Comparison of ENCODE assay signal across 8 cellular contexts in genomic region chr17:12665263-12666210, GRCh38. TPM values are rescaled to one million over a fixed set of nuclear protein-coding genes. Genes with fewer than 3 reads are reported as not detected.
A peak's percentile ranks its signal among the peaks of the same experiment; 100 is the strongest.
DNase-seq lines count a peak whose midpoint lies in the region; ATAC-seq and TF ChIP-seq lines count a peak whose summit lies in the region.

Gene MYOCD, plus strand, starts transcription at chr17:12665890. Its CDS starts 299 bp downstream, at chr17:12666189.

- intact Hi-C loops in CD8-positive, alpha-beta T cell (cut with DNase I, micrococcal nuclease), result no loop called here

- peak within 1 kb of the TSS; percentile 59 for H3K4me3 ChIP-seq in NT2/D1 (ENCODE audit: insufficient read length, low read depth)
- no peak within 1 kb of the TSS for H3K4me3 ChIP-seq in CD8-positive, alpha-beta T cell (ENCODE audit: low read depth, low read length)

- H3K36me3 Mint-ChIP-seq in osteocyte (ENCODE audit: unreplicated experiment), result no peaks in the 10 kb centered on the region
- H3K36me3 Mint-ChIP-seq in CD8-positive, alpha-beta T cell, result no peaks in the 10 kb centered on the region

- peaks cover 56% of the 10 kb centered on the region for H3K4me1 Mint-ChIP-seq in osteocyte (ENCODE audit: unreplicated experiment)
- no peaks in the 10 kb centered on the region for H3K4me1 Mint-ChIP-seq in CD8-positive, alpha-beta T cell (ENCODE audit: low read depth)

- no peaks in the 10 kb centered on the region for H3K4me1 ChIP-seq in NT2/D1 (ENCODE audit: insufficient read depth, insufficient read length)
- no peaks in the 10 kb centered on the region for H3K4me1 ChIP-seq in CD8-positive, alpha-beta T cell (ENCODE audit: insufficient read depth, low read length)

- no peaks in the 10 kb centered on the region for H3K36me3 ChIP-seq in NT2/D1 (ENCODE audit: insufficient read depth, insufficient read length, low read length)
- H3K36me3 ChIP-seq in CD8-positive, alpha-beta T cell (ENCODE audit: insufficient read depth, low read length), result no peaks in the 10 kb centered on the region

- H3K27ac Mint-ChIP-seq in osteocyte (ENCODE audit: unreplicated experiment), result peak within 1 kb of the TSS; percentile 78
- no peak within 1 kb of the TSS for H3K27ac Mint-ChIP-seq in CD8-positive, alpha-beta T cell

- no peaks in the 10 kb centered on the region for H3K9me3 Mint-ChIP-seq in osteocyte (ENCODE audit: unreplicated experiment)
- no peaks in the 10 kb centered on the region for H3K9me3 Mint-ChIP-seq in CD8-positive, alpha-beta T cell

- H3K4me3 Mint-ChIP-seq in osteocyte (ENCODE audit: unreplicated experiment), result peak within 1 kb of the TSS; percentile 88
- no peak within 1 kb of the TSS for H3K4me3 Mint-ChIP-seq in CD8-positive, alpha-beta T cell

- no peak for TF ChIP-seq CTCF in osteocyte (IDR thresholded peaks at IDR 0.05)
- TF ChIP-seq CTCF in CD8-positive, alpha-beta T cell (IDR thresholded peaks at IDR 0.05), result no peak

- peak; percentile 85 for DNase-seq in DMS 273 (lab: John Stamatoyannopoulos, UW; ENCODE audit: unreplicated experiment)
- DNase-seq in NT2/D1 (ENCODE audit: low read depth, low spot score), result peak; percentile 49
- peak; percentile 39 for DNase-seq in glomerular visceral epithelial cell (ENCODE audit: extremely low spot score)
- DNase-seq in osteocyte (ENCODE audit: extremely low spot score, unreplicated experiment), result peak; percentile 86
- DNase-seq in putamen (ENCODE audit: low spot score), result no peak
- DNase-seq in CD8-positive, alpha-beta T cell, result no peak

- ATAC-seq in GM21529 (IDR thresholded peaks at IDR 0.05; ENCODE audit: unreplicated experiment) (no peak), HG02623 (IDR thresholded peaks at IDR 0.05; ENCODE audit: unreplicated experiment) (no peak)
- ATAC-seq in CD8-positive, alpha-beta T cell, result no peak

- H3K9ac ChIP-seq in NT2/D1 (ENCODE audit: insufficient read length, low read depth), result peak within 1 kb of the TSS; percentile 76

- CTCF ChIA-PET in CD8-positive, alpha-beta T cell (lab: Charles Lee), result no interaction called here

- peaks cover 23% of the 10 kb centered on the region for H3K27me3 ChIP-seq in NT2/D1 (ENCODE audit: insufficient read depth, insufficient read length)
- H3K27me3 ChIP-seq in CD8-positive, alpha-beta T cell (ENCODE audit: insufficient read depth, low read length), result no peaks in the 10 kb centered on the region

- H3K27me3 Mint-ChIP-seq in osteocyte (ENCODE audit: unreplicated experiment), result no peaks in the 10 kb centered on the region
- H3K27me3 Mint-ChIP-seq in CD8-positive, alpha-beta T cell (ENCODE audit: low read depth), result peaks cover 41% of the 10 kb centered on the region

- POLR2A ChIA-PET in CD8-positive, alpha-beta T cell (lab: Charles Lee), result no interaction called here

- no peaks in the 10 kb centered on the region for H3K9me3 ChIP-seq in NT2/D1 (ENCODE audit: insufficient read depth, low read length)
- H3K9me3 ChIP-seq in CD8-positive, alpha-beta T cell (ENCODE audit: low read length), result no peaks in the 10 kb centered on the region

- H3K27ac ChIP-seq in CD8-positive, alpha-beta T cell (ENCODE audit: low read depth, low read length), result no peak within 1 kb of the TSS

RNA-seq across cellular contexts. Expression of gene MYOCD, which starts in this region (rescaled TPM):
- 13.7 and 17.0 TPM in 2 replicates for total RNA-seq in osteocyte
- not detected for total RNA-seq in CD8-positive, alpha-beta T cell

Comparison
In these comparisons a context has a peak if more than half of its experiments do, and no peak if none do; other contexts are left out.
1. RNA of gene MYOCD (total RNA-seq): 13.7 to 17.0 TPM in osteocyte; not detected in CD8-positive, alpha-beta T cell; every median in the first group is over 10 times any median in the second.
2. DNase-seq: peak in DMS 273 (single experiment), NT2/D1 (single experiment), glomerular visceral epithelial cell (single experiment) and osteocyte (single experiment); none in putamen (single experiment) and CD8-positive, alpha-beta T cell (0 of 7).